Comparison of ENCODE assay signal across 21 cellular contexts in genomic region chr7:148807451-148807850, GRCh38.
"Had no signal": no experiment of that assay in that cellular context is flagged by ENCODE, and none has a peak within 500 bp of the region (broad histone marks: within the 10 kb centered on the region; RNA-seq: fewer than 3 reads in every experiment).

No MANE protein-coding gene starts in this region.

- H3K27me3 Mint-ChIP-seq: activated CD4-positive, alpha-beta T cell treated with anti-CD3 and anti-CD28 coated beads, Interleukin-2, amount 10 ng/mL, durations not matched to agents 7 days and 5 days; effector memory CD8-positive, alpha-beta T cell; type B pancreatic cell had no signal

- H3K27ac Mint-ChIP-seq: activated CD4-positive, alpha-beta T cell treated with anti-CD3 and anti-CD28 coated beads, Interleukin-2, amount 10 ng/mL, durations not matched to agents 7 days and 5 days; mesothelial cell of epicardium; neural progenitor cell; T-helper 2 cell treated with Interferon-gamma antibody and Interleukin-4, amounts not matched to agents 5 μg/mL and 100 μg/mL, for 36 hours; type B pancreatic cell had no signal

- H3K4me1 Mint-ChIP-seq: activated CD4-positive, alpha-beta T cell treated with anti-CD3 and anti-CD28 coated beads, Interleukin-2, amount 10 ng/mL, durations not matched to agents 7 days and 5 days; mesothelial cell of epicardium had no signal

- H3K9me3 Mint-ChIP-seq: activated CD4-positive, alpha-beta T cell treated with anti-CD3 and anti-CD28 coated beads, Interleukin-2, amount 10 ng/mL, durations not matched to agents 7 days and 5 days; effector memory CD8-positive, alpha-beta T cell; mesothelial cell of epicardium; neural progenitor cell; T-helper 2 cell treated with Interferon-gamma antibody and Interleukin-4, amounts not matched to agents 5 μg/mL and 100 μg/mL, for 36 hours; type B pancreatic cell had no signal

- ATAC-seq: activated CD4-positive, CD25-positive, alpha-beta regulatory T cell treated with anti-CD3 and anti-CD28 coated beads, Interleukin-2, amount 50 U/mL, for 24 hours; effector memory CD8-positive, alpha-beta T cell; gastroesophageal sphincter; heart left ventricle; left ventricle myocardium superior had no signal

- DNase-seq: activated CD4-positive, alpha-beta T cell treated with anti-CD3 and anti-CD28 coated beads, Interleukin-2, amount 10 ng/mL, durations not matched to agents 7 days and 5 days; activated effector memory CD4-positive, alpha-beta T cell treated with anti-CD3 and anti-CD28 coated beads, Interleukin-2, amount 50 U/mL, for 16 hours; activated naive CD4-positive, alpha-beta T cell treated with anti-CD3 and anti-CD28 coated beads, Interleukin-2, amount 50 U/mL, for 16 hours; activated T-cell treated with anti-CD3 and anti-CD28 coated beads, Interleukin-2, amount 50 U/mL, for 48 hours; central memory CD4-positive, alpha-beta T cell; dorsolateral prefrontal cortex; effector memory CD8-positive, alpha-beta T cell; heart left ventricle; left ventricle myocardium superior; mammary epithelial cell; retina; sigmoid colon; spleen; stimulated activated CD4-positive, alpha-beta T cell treated with anti-CD3 and anti-CD28 coated beads, Interleukin-4, amount 100 ng/mL, for 1 hour; stimulated activated naive CD4-positive, alpha-beta T cell had no signal

- H3K4me3 Mint-ChIP-seq: activated CD4-positive, alpha-beta T cell treated with anti-CD3 and anti-CD28 coated beads, Interleukin-2, amount 10 ng/mL, durations not matched to agents 7 days and 5 days; effector memory CD8-positive, alpha-beta T cell; mesothelial cell of epicardium; neural progenitor cell; T-helper 2 cell treated with Interferon-gamma antibody and Interleukin-4, amounts not matched to agents 5 μg/mL and 100 μg/mL, for 36 hours; type B pancreatic cell had no signal
